Comparison of ENCODE assay signal across 1 cellular context in the genomic region with DNA sequence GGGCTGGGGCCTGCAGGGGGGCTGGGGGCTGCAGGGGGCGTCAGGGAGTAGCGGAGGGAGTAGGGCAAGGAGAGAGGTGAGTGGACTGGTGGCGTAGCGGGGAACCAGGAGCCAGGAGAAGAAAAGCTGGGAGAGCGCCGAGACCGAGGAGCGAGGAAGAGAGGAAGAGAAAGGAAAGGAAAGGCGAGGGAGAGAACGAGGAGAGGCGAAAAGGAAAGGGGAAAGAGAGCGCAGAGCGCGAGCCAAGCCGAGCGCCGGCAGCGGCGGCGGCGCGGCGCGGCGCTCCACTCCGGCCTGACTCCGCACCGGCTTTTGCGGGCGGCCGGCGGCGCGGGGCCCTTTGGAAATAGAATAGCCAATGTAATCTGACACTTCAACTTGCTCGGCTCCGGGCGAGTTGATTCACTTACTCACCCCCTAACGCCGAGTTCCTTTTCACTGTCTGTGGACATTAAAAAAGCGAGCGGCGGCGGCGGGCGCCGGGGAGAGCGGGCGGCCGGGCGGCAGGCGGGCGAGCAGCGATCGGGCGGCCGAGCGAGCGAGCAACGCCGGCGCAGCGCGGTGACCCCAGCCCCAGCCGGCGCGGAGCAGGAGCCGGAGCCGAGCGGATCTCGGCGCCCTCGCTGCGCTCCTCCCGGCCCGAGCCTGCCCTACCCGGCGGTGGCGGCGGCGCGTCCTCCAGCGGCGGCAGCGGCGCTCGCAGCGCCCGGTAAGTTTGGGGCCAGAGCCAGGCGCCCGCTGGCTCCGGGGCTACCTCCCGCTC.
TF ChIP-seq lines count a peak whose summit lies in the region.

A gene with protein sequence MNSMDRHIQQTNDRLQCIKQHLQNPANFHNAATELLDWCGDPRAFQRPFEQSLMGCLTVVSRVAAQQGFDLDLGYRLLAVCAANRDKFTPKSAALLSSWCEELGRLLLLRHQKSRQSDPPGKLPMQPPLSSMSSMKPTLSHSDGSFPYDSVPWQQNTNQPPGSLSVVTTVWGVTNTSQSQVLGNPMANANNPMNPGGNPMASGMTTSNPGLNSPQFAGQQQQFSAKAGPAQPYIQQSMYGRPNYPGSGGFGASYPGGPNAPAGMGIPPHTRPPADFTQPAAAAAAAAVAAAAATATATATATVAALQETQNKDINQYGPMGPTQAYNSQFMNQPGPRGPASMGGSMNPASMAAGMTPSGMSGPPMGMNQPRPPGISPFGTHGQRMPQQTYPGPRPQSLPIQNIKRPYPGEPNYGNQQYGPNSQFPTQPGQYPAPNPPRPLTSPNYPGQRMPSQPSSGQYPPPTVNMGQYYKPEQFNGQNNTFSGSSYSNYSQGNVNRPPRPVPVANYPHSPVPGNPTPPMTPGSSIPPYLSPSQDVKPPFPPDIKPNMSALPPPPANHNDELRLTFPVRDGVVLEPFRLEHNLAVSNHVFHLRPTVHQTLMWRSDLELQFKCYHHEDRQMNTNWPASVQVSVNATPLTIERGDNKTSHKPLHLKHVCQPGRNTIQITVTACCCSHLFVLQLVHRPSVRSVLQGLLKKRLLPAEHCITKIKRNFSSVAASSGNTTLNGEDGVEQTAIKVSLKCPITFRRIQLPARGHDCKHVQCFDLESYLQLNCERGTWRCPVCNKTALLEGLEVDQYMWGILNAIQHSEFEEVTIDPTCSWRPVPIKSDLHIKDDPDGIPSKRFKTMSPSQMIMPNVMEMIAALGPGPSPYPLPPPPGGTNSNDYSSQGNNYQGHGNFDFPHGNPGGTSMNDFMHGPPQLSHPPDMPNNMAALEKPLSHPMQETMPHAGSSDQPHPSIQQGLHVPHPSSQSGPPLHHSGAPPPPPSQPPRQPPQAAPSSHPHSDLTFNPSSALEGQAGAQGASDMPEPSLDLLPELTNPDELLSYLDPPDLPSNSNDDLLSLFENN (plus strand): TSS at position 405 of the 763 bp plus-strand sequence. CDS start 132,667 bp downstream, outside the sequence.

TF ChIP-seq in K562, 482 proteins besides CTCF, POLR2A, EP300 and RAD21 (continued from another document and continues in another):
- TF ChIP-seq, protein P1, sequence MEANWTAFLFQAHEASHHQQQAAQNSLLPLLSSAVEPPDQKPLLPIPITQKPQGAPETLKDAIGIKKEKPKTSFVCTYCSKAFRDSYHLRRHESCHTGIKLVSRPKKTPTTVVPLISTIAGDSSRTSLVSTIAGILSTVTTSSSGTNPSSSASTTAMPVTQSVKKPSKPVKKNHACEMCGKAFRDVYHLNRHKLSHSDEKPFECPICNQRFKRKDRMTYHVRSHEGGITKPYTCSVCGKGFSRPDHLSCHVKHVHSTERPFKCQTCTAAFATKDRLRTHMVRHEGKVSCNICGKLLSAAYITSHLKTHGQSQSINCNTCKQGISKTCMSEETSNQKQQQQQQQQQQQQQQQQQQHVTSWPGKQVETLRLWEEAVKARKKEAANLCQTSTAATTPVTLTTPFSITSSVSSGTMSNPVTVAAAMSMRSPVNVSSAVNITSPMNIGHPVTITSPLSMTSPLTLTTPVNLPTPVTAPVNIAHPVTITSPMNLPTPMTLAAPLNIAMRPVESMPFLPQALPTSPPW (CRISPR knock-in tag; IDR thresholded peaks at IDR 0.05), result peak; percentile 84
- TF ChIP-seq, protein P2, sequence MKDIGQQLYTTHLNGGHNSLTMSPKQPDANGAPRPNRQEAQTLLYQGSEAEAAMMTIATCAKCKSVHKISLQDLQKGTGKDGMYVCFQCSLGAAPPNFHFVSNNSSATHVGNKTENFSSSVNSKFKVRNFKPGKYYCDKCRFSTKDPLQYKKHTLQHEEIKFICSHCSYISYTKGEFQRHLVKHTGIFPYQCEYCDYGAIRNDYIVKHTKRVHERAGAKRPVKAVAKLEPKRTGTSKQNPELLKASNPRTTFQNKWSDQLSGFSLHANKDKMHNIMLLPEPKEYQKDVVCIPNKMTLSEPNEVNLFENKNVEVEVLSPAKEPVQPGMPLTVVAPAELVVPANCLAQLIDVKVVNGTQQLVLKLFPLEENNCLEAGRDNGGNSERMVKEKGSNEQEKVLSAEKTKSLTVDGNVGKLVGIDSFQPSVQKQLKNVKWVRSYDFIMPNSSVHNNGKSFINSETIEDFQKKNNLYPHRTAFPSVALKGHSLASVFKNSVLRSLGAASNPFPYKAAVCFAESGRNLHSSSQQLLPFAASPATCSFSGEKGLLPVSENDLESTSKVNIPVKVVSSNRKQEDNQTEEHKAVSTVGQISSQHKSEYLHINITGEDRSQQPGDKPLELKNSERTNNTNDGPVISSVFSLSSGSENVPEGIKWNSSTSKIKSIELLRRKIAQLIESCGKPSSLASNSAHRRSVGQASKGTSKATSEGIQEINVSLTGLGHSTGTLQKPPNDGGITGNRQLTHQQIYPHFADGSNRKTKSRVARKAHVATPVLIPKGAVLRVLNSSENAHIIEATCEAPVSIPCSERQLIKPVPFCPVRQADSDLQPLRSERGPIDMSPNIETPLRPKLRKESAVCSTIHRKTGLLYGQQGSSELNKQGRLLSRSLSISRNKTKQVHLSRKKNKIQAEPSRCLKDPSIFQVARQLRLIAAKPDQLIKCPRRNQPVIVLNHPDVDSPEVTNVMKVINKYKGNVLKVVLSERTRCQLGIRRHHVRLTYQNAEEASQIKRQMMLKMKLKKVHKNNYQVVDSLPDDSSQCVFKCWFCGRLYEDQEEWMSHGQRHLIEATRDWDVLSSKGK (CRISPR knock-in tag; IDR thresholded peaks at IDR 0.05), result no peak
- TF ChIP-seq, protein P3, sequence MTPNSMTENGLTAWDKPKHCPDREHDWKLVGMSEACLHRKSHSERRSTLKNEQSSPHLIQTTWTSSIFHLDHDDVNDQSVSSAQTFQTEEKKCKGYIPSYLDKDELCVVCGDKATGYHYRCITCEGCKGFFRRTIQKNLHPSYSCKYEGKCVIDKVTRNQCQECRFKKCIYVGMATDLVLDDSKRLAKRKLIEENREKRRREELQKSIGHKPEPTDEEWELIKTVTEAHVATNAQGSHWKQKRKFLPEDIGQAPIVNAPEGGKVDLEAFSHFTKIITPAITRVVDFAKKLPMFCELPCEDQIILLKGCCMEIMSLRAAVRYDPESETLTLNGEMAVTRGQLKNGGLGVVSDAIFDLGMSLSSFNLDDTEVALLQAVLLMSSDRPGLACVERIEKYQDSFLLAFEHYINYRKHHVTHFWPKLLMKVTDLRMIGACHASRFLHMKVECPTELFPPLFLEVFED (CRISPR knock-in tag; conservative IDR thresholded peaks at IDR 0.05), result peak; percentile 86
- peak; percentile 82 for TF ChIP-seq RBFOX2 (IDR thresholded peaks at IDR 0.05; ENCODE audit: low read depth, low read length)
- peak; percentile 69 for TF ChIP-seq SIN3B (IDR thresholded peaks at IDR 0.05; ENCODE audit: low read depth)
- TF ChIP-seq HMG20B (CRISPR knock-in tag; IDR thresholded peaks at IDR 0.05), result no peak
- peak; percentile 17 for TF ChIP-seq RBM22 (IDR thresholded peaks at IDR 0.05; ENCODE audit: low read depth, low read length, poor library complexity, severe bottlenecking)
- peak in 1 of 2 experiments; percentile 73; a peak in 1 of 4 replicates for TF ChIP-seq NONO (IDR thresholded peaks at IDR 0.05; ENCODE audit: low read depth in 2 of 2, low read length in 1 of 2)
- no peak for TF ChIP-seq NR2C2 (CRISPR knock-in tag; IDR thresholded peaks at IDR 0.05)
- no peak; the same call in 1 of the 2 replicates for TF ChIP-seq NR2C2 (tag; IDR thresholded peaks at IDR 0.05)
- TF ChIP-seq HCFC1 (IDR thresholded peaks at IDR 0.05; ENCODE audit: low read depth, low read length), result peak; percentile 44; the same call in 1 of the 2 replicates
- TF ChIP-seq, protein P4, sequence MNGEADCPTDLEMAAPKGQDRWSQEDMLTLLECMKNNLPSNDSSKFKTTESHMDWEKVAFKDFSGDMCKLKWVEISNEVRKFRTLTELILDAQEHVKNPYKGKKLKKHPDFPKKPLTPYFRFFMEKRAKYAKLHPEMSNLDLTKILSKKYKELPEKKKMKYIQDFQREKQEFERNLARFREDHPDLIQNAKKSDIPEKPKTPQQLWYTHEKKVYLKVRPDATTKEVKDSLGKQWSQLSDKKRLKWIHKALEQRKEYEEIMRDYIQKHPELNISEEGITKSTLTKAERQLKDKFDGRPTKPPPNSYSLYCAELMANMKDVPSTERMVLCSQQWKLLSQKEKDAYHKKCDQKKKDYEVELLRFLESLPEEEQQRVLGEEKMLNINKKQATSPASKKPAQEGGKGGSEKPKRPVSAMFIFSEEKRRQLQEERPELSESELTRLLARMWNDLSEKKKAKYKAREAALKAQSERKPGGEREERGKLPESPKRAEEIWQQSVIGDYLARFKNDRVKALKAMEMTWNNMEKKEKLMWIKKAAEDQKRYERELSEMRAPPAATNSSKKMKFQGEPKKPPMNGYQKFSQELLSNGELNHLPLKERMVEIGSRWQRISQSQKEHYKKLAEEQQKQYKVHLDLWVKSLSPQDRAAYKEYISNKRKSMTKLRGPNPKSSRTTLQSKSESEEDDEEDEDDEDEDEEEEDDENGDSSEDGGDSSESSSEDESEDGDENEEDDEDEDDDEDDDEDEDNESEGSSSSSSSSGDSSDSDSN (IDR thresholded peaks at IDR 0.05; ENCODE audit: borderline replicate concordance in 1 of 2, low read depth in 2 of 2, low read length in 2 of 2), result peak; percentile 96 to 98
- 0 out of 2 replicates have a peak, but pooled peaks have one; percentile 24 for TF ChIP-seq GTF2F1 (IDR thresholded peaks at IDR 0.05; ENCODE audit: low read depth, low read length)
- no peak for TF ChIP-seq CBFB (CRISPR knock-in tag; IDR thresholded peaks at IDR 0.05)
- no peak for TF ChIP-seq ZKSCAN1 (IDR thresholded peaks at IDR 0.05; ENCODE audit: low read depth, low read length)
- peak; percentile 42 for TF ChIP-seq NCOA4 (IDR thresholded peaks at IDR 0.05; ENCODE audit: partially characterized antibody)
- TF ChIP-seq MTA1 (IDR thresholded peaks at IDR 0.05; ENCODE audit: borderline replicate concordance), result no peak; the same call in 1 of the 2 replicates
- TF ChIP-seq NELFE (IDR thresholded peaks at IDR 0.05; ENCODE audit: insufficient read depth, insufficient read length), result no peak
- TF ChIP-seq KAT8 (IDR thresholded peaks at IDR 0.05; ENCODE audit: low read depth), result no peak
- TF ChIP-seq L3MBTL2 (IDR thresholded peaks at IDR 0.05), result 0 out of 2 replicates have a peak, but pooled peaks have one; percentile 47
- peak; percentile 58; the same call in 1 of the 2 replicates for TF ChIP-seq CREM (IDR thresholded peaks at IDR 0.05; ENCODE audit: low read depth)
- TF ChIP-seq NR2C1 (IDR thresholded peaks at IDR 0.05), result no peak
- no peak for TF ChIP-seq NR2C1 (tag; IDR thresholded peaks at IDR 0.05)
- no peak for TF ChIP-seq PRMT5 (CRISPR knock-in tag; IDR thresholded peaks at IDR 0.05)
- TF ChIP-seq, protein P5, sequence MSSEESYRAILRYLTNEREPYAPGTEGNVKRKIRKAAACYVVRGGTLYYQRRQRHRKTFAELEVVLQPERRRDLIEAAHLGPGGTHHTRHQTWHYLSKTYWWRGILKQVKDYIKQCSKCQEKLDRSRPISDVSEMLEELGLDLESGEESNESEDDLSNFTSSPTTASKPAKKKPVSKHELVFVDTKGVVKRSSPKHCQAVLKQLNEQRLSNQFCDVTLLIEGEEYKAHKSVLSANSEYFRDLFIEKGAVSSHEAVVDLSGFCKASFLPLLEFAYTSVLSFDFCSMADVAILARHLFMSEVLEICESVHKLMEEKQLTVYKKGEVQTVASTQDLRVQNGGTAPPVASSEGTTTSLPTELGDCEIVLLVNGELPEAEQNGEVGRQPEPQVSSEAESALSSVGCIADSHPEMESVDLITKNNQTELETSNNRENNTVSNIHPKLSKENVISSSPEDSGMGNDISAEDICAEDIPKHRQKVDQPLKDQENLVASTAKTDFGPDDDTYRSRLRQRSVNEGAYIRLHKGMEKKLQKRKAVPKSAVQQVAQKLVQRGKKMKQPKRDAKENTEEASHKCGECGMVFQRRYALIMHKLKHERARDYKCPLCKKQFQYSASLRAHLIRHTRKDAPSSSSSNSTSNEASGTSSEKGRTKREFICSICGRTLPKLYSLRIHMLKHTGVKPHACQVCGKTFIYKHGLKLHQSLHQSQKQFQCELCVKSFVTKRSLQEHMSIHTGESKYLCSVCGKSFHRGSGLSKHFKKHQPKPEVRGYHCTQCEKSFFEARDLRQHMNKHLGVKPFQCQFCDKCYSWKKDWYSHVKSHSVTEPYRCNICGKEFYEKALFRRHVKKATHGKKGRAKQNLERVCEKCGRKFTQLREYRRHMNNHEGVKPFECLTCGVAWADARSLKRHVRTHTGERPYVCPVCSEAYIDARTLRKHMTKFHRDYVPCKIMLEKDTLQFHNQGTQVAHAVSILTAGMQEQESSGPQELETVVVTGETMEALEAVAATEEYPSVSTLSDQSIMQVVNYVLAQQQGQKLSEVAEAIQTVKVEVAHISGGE (CRISPR knock-in tag; IDR thresholded peaks at IDR 0.05), result peak in 1 of 3 experiments; percentile 85; a peak in 2 of 6 replicates
- no peak for TF ChIP-seq BRCA1 (IDR thresholded peaks at IDR 0.05)
- TF ChIP-seq BRCA1 (CRISPR knock-in tag; IDR thresholded peaks at IDR 0.05), result no peak
- peak; percentile 14 for TF ChIP-seq FIP1L1 (IDR thresholded peaks at IDR 0.05; ENCODE audit: low read depth, low read length, poor library complexity, severe bottlenecking)
- no peak for TF ChIP-seq MAFG (tag; conservative IDR thresholded peaks at IDR 0.05)
- TF ChIP-seq KDM2B (CRISPR knock-in tag; IDR thresholded peaks at IDR 0.05), result peak; percentile 87; the same call in 1 of the 2 replicates
- peak; percentile 35 to 66; a peak in 3 of 4 replicates for TF ChIP-seq RCOR1 (IDR thresholded peaks at IDR 0.05; ENCODE audit: borderline replicate concordance in 1 of 2, low read depth in 2 of 2, low read length in 2 of 2)
- TF ChIP-seq, protein P6, sequence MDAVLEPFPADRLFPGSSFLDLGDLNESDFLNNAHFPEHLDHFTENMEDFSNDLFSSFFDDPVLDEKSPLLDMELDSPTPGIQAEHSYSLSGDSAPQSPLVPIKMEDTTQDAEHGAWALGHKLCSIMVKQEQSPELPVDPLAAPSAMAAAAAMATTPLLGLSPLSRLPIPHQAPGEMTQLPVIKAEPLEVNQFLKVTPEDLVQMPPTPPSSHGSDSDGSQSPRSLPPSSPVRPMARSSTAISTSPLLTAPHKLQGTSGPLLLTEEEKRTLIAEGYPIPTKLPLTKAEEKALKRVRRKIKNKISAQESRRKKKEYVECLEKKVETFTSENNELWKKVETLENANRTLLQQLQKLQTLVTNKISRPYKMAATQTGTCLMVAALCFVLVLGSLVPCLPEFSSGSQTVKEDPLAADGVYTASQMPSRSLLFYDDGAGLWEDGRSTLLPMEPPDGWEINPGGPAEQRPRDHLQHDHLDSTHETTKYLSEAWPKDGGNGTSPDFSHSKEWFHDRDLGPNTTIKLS (IDR thresholded peaks at IDR 0.05; ENCODE audit: borderline replicate concordance, low read depth), result peak; percentile 24; the same call in 1 of the 2 replicates
- TF ChIP-seq IRF2 (CRISPR knock-in tag; IDR thresholded peaks at IDR 0.05), result no peak
- TF ChIP-seq GATAD2B (IDR thresholded peaks at IDR 0.05; ENCODE audit: borderline replicate concordance), result peak; percentile 95
- TF ChIP-seq, protein P7, sequence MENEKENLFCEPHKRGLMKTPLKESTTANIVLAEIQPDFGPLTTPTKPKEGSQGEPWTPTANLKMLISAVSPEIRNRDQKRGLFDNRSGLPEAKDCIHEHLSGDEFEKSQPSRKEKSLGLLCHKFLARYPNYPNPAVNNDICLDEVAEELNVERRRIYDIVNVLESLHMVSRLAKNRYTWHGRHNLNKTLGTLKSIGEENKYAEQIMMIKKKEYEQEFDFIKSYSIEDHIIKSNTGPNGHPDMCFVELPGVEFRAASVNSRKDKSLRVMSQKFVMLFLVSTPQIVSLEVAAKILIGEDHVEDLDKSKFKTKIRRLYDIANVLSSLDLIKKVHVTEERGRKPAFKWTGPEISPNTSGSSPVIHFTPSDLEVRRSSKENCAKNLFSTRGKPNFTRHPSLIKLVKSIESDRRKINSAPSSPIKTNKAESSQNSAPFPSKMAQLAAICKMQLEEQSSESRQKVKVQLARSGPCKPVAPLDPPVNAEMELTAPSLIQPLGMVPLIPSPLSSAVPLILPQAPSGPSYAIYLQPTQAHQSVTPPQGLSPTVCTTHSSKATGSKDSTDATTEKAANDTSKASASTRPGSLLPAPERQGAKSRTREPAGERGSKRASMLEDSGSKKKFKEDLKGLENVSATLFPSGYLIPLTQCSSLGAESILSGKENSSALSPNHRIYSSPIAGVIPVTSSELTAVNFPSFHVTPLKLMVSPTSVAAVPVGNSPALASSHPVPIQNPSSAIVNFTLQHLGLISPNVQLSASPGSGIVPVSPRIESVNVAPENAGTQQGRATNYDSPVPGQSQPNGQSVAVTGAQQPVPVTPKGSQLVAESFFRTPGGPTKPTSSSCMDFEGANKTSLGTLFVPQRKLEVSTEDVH (IDR thresholded peaks at IDR 0.05; ENCODE audit: low read depth, partially characterized antibody), result no peak
